In the genomic region with DNA sequence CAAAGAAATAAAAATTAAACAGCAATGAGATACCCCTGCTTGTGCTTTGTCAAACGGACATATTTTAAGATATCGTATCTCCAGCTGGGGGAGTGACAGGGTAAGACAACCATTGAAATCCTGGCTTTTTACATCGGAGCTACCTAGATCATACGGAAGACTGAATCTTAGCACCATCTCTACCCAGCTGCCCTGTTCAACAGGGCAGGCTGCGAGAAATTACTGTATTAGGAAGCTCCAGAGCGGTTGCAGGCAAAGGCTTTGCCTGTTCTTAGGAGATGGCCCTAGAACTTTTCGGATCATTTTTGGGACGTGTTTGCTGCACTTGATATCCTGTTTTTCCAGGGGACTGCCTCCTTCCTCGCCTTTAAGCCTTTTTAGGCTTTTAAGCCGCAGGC, we compare ENCODE assay signal across 8 cellular contexts. TPM values are rescaled to one million over a fixed set of nuclear protein-coding genes. Genes with fewer than 3 reads are reported as not detected.
DNase-seq lines count a peak whose midpoint lies in the region; ATAC-seq and TF ChIP-seq lines count a peak whose summit lies in the region.

No MANE protein-coding gene starts in this region.

- TF ChIP-seq POLR2A in IMR-90 (IDR thresholded peaks at IDR 0.05; ENCODE audit: low read depth, low read length) (no peak), body of pancreas (IDR thresholded peaks at IDR 0.05) (no peak), right lobe of liver (IDR thresholded peaks at IDR 0.05) (no peak), upper lobe of left lung (IDR thresholded peaks at IDR 0.05) (no peak)

- H2AK5ac ChIP-seq in IMR-90 (ENCODE audit: low read depth, low read length), result no peak overlapping the region

- H3K27ac ChIP-seq in IMR-90 (ENCODE audit: insufficient read depth, low read length) (peak overlapping the region; percentile 83), body of pancreas (peak overlapping the region; percentile 97 to 100 (median 99)), right lobe of liver (peak overlapping the region; percentile 99 to 100 (median 99)), upper lobe of left lung (peak overlapping the region; percentile 97 to 100 (median 99))

- no peak for TF ChIP-seq RAD21 in IMR-90 (IDR thresholded peaks at IDR 0.05; ENCODE audit: low read length)

- H3K23ac ChIP-seq in IMR-90 (ENCODE audit: low read depth, low read length), result peak overlapping the region; percentile 57

- H3K79me1 ChIP-seq in IMR-90 (ENCODE audit: low read depth in 1 of 2, low read length in 2 of 2), result peaks cover 18 to 32% of the 10 kb centered on the region in 2 experiments

- no peak overlapping the region for H2BK20ac ChIP-seq in IMR-90 (ENCODE audit: low read depth, low read length)

- no peak overlapping the region for H2BK5ac ChIP-seq in IMR-90 (ENCODE audit: low read depth, low read length, poor library complexity, severe bottlenecking)

- no peak overlapping the region for H2BK120ac ChIP-seq in IMR-90 (ENCODE audit: low read depth, low read length)

- in situ Hi-C loops in IMR-90 (cut with MboI; ENCODE audit: low sequenced_read_pairs), result loop anchor here (5.0 to 25.0 kb wide), 3 partner anchors 128 to 663 kb away; no protein-coding TSS in a partner anchor

- POLR2A ChIA-PET in IMR-90 (lab: Charles Lee; ENCODE audit: unreplicated experiment), result no interaction called here

- H3K36me3 ChIP-seq in IMR-90 (ENCODE audit: control insufficient read depth, insufficient read depth, low read length) (no peaks in the 10 kb centered on the region), body of pancreas (replicated peaks in 1 of 2; ENCODE audit: insufficient read depth in 1 of 2, low read depth in 2 of 2) (no peaks in the 10 kb centered on the region), right lobe of liver (no peaks in the 10 kb centered on the region), upper lobe of left lung (no peaks in the 10 kb centered on the region)

- H4K20me1 ChIP-seq in IMR-90 (ENCODE audit: insufficient read depth, low read length), result peaks cover 8% of the 10 kb centered on the region; the same call in 1 of the 2 replicates

- peak overlapping the region; percentile 47; the same call in 1 of the 2 replicates for H3K14ac ChIP-seq in IMR-90 (replicated peaks; ENCODE audit: low read depth, low read length)

- H3K4ac ChIP-seq in IMR-90 (ENCODE audit: low read depth, low read length), result peak overlapping the region; percentile 7; the same call in 1 of the 2 replicates

- TF ChIP-seq EP300 in upper lobe of left lung (IDR thresholded peaks at IDR 0.05), result no peak

- TF ChIP-seq CTCF in IMR-90 (conservative IDR thresholded peaks at IDR 0.05; ENCODE audit: low read depth, low read length) (no peak), body of pancreas (IDR thresholded peaks at IDR 0.05) (no peak), right lobe of liver (IDR thresholded peaks at IDR 0.05) (peak in 1 of 4 donors; percentile 7), upper lobe of left lung (IDR thresholded peaks at IDR 0.05) (no peak)

- peak overlapping the region; percentile 33; the same call in 1 of the 2 replicates for H3K56ac ChIP-seq in IMR-90 (ENCODE audit: extremely low read depth, insufficient read depth, low read length)

- dilution Hi-C loops in IMR-90 (cut with HindIII; ENCODE audit: low sequenced_read_pairs, unreplicated experiment), result loop anchor here (25.0 kb wide), 1 partner anchor 288 kb away; no protein-coding TSS in a partner anchor

- H3K4me1 ChIP-seq in IMR-90 (ENCODE audit: control insufficient read depth, insufficient read depth, low read length) (peaks cover 4% of the 10 kb centered on the region), body of pancreas (peaks cover 39% of the 10 kb centered on the region), right lobe of liver (peaks cover 0 to 18% (median 1%) of the 10 kb centered on the region in 4 donors), upper lobe of left lung (peaks cover 15 to 35% (median 27%) of the 10 kb centered on the region in 4 donors)

- peak overlapping the region; percentile 49 for H3K4me3 ChIP-seq in IMR-90 (ENCODE audit: insufficient read depth, low read depth, low read length)
- H3K4me3 ChIP-seq in body of pancreas, result peak overlapping the region in 1 of 2 donors; percentile 41
- peak overlapping the region; percentile 65 to 92 (median 72) for H3K4me3 ChIP-seq in right lobe of liver
- peak overlapping the region; percentile 70 to 97 (median 80) for H3K4me3 ChIP-seq in upper lobe of left lung

- DNase-seq in AG20443 (ENCODE audit: low spot score) (peak; percentile 22), IMR-90 (peak; percentile 13), body of pancreas (no peak), right lobe of liver (no peak), upper lobe of left lung (no peak), T1000 (lab: John Stamatoyannopoulos, UW) (no peak)
- DNase-seq in NK-92 treated with Interleukin-12 subunit alpha and Interleukin-12 subunit beta, amount 100 ng/mL, for 24 hours (lab: John Stamatoyannopoulos, UW), result no peak

- H3K9me1 ChIP-seq in IMR-90 (ENCODE audit: insufficient read depth, low read length), result no peaks in the 10 kb centered on the region

- H2AK9ac ChIP-seq in IMR-90 (replicated peaks; ENCODE audit: low read depth, low read length, poor library complexity), result peak overlapping the region; percentile 21

- peak overlapping the region; percentile 95 for H2AFZ ChIP-seq in IMR-90 (replicated peaks; ENCODE audit: low read length, poor library complexity)

- H4K5ac ChIP-seq in IMR-90 (ENCODE audit: low read depth, low read length), result no peak overlapping the region; the same call in 1 of the 2 replicates

- 27% methylated on average over 5 of the region's 10 CpGs; no CpG with 5 or more reads in 1 of the 2 experiments for WGBS in IMR-90 (ENCODE audit: extremely low coverage in 2 of 2, insufficient read length in 1 of 2), 2 experiments
- WGBS in body of pancreas, 2 donors, result 1 to 3% methylated on average over 10 of the region's 10 CpGs
- 5% methylated on average over 7 of the region's 10 CpGs for WGBS in right lobe of liver (ENCODE audit: insufficient coverage, low coverage, low lambda C conversion rate, missing lambda C conversion rate)
- 4 to 11% methylated on average over 10 of the region's 10 CpGs for WGBS in upper lobe of left lung, 2 donors

- no peaks in the 10 kb centered on the region for H3K27me3 ChIP-seq in IMR-90 (ENCODE audit: control insufficient read depth, insufficient read depth, low read length)
- no peaks in the 10 kb centered on the region for H3K27me3 ChIP-seq in body of pancreas
- H3K27me3 ChIP-seq in right lobe of liver, result no peaks in the 10 kb centered on the region
- H3K27me3 ChIP-seq in upper lobe of left lung, result no peaks in the 10 kb centered on the region

- ATAC-seq in IMR-90 (ENCODE audit: low read depth), result no peak
- ATAC-seq in body of pancreas, result no peak
- peak in 1 of 4 donors; percentile 0 for ATAC-seq in right lobe of liver
- ATAC-seq in upper lobe of left lung (ENCODE audit: low FRiP score in 2 of 2), result no peak
- ATAC-seq in GM21381 (IDR thresholded peaks at IDR 0.05; ENCODE audit: unreplicated experiment), result no peak

- peak overlapping the region; percentile 73 for H3K9ac ChIP-seq in IMR-90 (ENCODE audit: low read depth, low read length)

- intact Hi-C loops in IMR-90 (cut with micrococcal nuclease), result no loop called here
- intact Hi-C loops in body of pancreas (cut with DNase I), result no loop called here
- intact Hi-C loops in right lobe of liver (cut with DNase I), result loop anchor here in 1 of 2 donors (10.0 kb wide), 1 partner anchor 125 kb away; no protein-coding TSS in a partner anchor

- H4K8ac ChIP-seq in IMR-90 (ENCODE audit: low read depth in 2 of 2, low read length in 2 of 2), result peak overlapping the region; percentile 20 to 28; a peak in 2 of 4 replicates

- no peak overlapping the region for H4K91ac ChIP-seq in IMR-90 (ENCODE audit: insufficient read depth, low read depth, low read length)

- H3K4me2 ChIP-seq in IMR-90 (ENCODE audit: low read depth, low read length), result peak overlapping the region; percentile 85

- H2BK15ac ChIP-seq in IMR-90 (ENCODE audit: low read depth, low read length), result peak overlapping the region; percentile 10; the same call in 1 of the 3 replicates

- H3K9me3 ChIP-seq in IMR-90 (ENCODE audit: control insufficient read depth, insufficient read depth, low read length), result no peaks in the 10 kb centered on the region
- H3K9me3 ChIP-seq in body of pancreas, result no peaks in the 10 kb centered on the region
- H3K9me3 ChIP-seq in right lobe of liver, result no peaks in the 10 kb centered on the region
- H3K9me3 ChIP-seq in upper lobe of left lung, result no peaks in the 10 kb centered on the region

- BruUV-seq in IMR-90 (replicated peaks; lab: Mats Ljungman, UMichigan), result no TSS peak

- H3K18ac ChIP-seq in IMR-90 (ENCODE audit: low read depth, low read length), result peak overlapping the region; percentile 14; the same call in 1 of the 2 replicates

- CTCF ChIA-PET in IMR-90 (lab: Yijun Ruan, JAX), result interaction anchor here (1.5 kb wide), 1 partner anchor 286 kb away, joined by 3 read pairs; no protein-coding TSS in a partner anchor

TF ChIP-seq in IMR-90, 13 proteins besides CTCF, POLR2A, EP300 and RAD21 (continues in another document):
- TF ChIP-seq SMC3 (IDR thresholded peaks at IDR 0.05; ENCODE audit: low read depth, low read length) (no peak), CEBPB (IDR thresholded peaks at IDR 0.05; ENCODE audit: low read depth, low read length) (no peak)
- TF ChIP-seq, protein P1, sequence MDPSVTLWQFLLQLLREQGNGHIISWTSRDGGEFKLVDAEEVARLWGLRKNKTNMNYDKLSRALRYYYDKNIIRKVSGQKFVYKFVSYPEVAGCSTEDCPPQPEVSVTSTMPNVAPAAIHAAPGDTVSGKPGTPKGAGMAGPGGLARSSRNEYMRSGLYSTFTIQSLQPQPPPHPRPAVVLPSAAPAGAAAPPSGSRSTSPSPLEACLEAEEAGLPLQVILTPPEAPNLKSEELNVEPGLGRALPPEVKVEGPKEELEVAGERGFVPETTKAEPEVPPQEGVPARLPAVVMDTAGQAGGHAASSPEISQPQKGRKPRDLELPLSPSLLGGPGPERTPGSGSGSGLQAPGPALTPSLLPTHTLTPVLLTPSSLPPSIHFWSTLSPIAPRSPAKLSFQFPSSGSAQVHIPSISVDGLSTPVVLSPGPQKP (IDR thresholded peaks at IDR 0.05; ENCODE audit: borderline replicate concordance, low read depth, low read length), result no peak

RNA-seq across cellular contexts. Expression of gene PRKCE, which starts 2.0 kb away (rescaled TPM):
- total RNA-seq in IMR-90 (2012; rRNA removed) (13.3 and 32.4 TPM in 2 replicates), body of pancreas (10 to 100 TPM in 1 of 2 donors, 1 to 10 TPM in 1; 7.3 to 20.8 TPM), right lobe of liver (10 to 100 TPM in 4 of 6 experiments, 1 to 10 TPM in 2; 5.2 to 18.8 (median 11.0) TPM), upper lobe of left lung (100 to 1,000 TPM in 2 of 6 donors, 10 to 100 TPM in 4; 54.9 to 124 (median 75.6) TPM)
- 8.1 TPM in 2 replicates for polyA plus RNA-seq in IMR-90 (2012; rRNA removed)
- polyA plus RNA-seq in IMR-90 (2012; cell fraction: cytosol; rRNA removed), result 4.3 and 5.8 TPM in 2 replicates
- 4.3 and 9.3 TPM in 2 replicates for polyA plus RNA-seq in IMR-90 (2012; cell fraction: nucleus; rRNA removed; ENCODE audit: low replicate concordance)

RNA-seq across cellular contexts. Expression of gene SRBD1, which starts 38.4 kb away (rescaled TPM):
- total RNA-seq in IMR-90 (2012; rRNA removed) (14.7 and 20.6 TPM in 2 replicates), body of pancreas (10 to 100 TPM; 14.8 to 21.4 TPM), right lobe of liver (10 to 100 TPM in 2 of 6 experiments, 1 to 10 TPM in 4; 7.4 to 14.1 (median 9.4) TPM), upper lobe of left lung (10 to 100 TPM; 16.4 to 38.3 (median 19.0) TPM)
- 2.9 and 3.5 TPM in 2 replicates for polyA plus RNA-seq in IMR-90 (2012; rRNA removed)
- 0.44 and 0.71 TPM in 2 replicates for polyA plus RNA-seq in IMR-90 (2012; cell fraction: cytosol; rRNA removed)
- polyA plus RNA-seq in IMR-90 (2012; cell fraction: nucleus; rRNA removed; ENCODE audit: low replicate concordance), result 0.44 and 2.1 TPM in 2 replicates

Comparison
In these comparisons a context has a peak if more than half of its experiments do, and no peak if none do; other contexts are left out.
1. DNase-seq: peak in AG20443 (single experiment) and IMR-90 (single experiment); none in body of pancreas (0 of 4), right lobe of liver (0 of 3), upper lobe of left lung (0 of 2), T1000 (single experiment) and NK-92 treated with Interleukin-12 subunit alpha and Interleukin-12 subunit beta, amount 100 ng/mL, for 24 hours (single experiment).
2. Peak in every context shown above with its lines, with median percentiles within 50 percentile points of each other: H3K27ac ChIP-seq.